Comparison of ENCODE assay signal across 1 cellular context in genomic region chr6:133978896-133979240, GRCh38.
TF ChIP-seq lines count a peak whose summit lies in the region.

No MANE protein-coding gene starts in this region.

TF ChIP-seq in SK-N-SH treated with all-trans-retinoic acid at 6 μM for 48 hours, 23 proteins besides CTCF, POLR2A, EP300 and RAD21 (continued from another document):
- TF ChIP-seq TSHZ2 (CRISPR knock-in tag; IDR thresholded peaks at IDR 0.05) (no peak), ZC3H10 (CRISPR knock-in tag; IDR thresholded peaks at IDR 0.05) (no peak)
